Comparison of ENCODE assay signal across 14 cellular contexts in genomic region chr5:10655041-10655685, GRCh38.
DNase-seq lines count a peak whose midpoint lies in the region; ATAC-seq and TF ChIP-seq lines count a peak whose summit lies in the region.
"Had no signal": no experiment of that assay in that cellular context is flagged by ENCODE, and none has a peak within 500 bp of the region (broad histone marks: within the 10 kb centered on the region; RNA-seq: fewer than 3 reads in every experiment).

No MANE protein-coding gene starts in this region.

- DNase-seq in DMS53 treated with DMSO at 0.1 percent for 48 hours (lab: John Stamatoyannopoulos, UW; ENCODE audit: unreplicated experiment) (peak; percentile 90), NCI-H1694 (lab: John Stamatoyannopoulos, UW) (peak; percentile 72), foreskin keratinocyte (peak; percentile 26 to 45), GOT3 (lab: John Stamatoyannopoulos, UW) (no peak), KBM-7 (no peak), DMS 273 (lab: John Stamatoyannopoulos, UW; ENCODE audit: unreplicated experiment) (no peak)
- DNase-seq: activated CD4-positive, alpha-beta memory T cell treated with anti-CD3 and anti-CD28 coated beads, Interleukin-2, amount 10 ng/mL, durations not matched to agents 7 days and 5 days; CD4-positive, alpha-beta T cell; Kasumi-1; kidney glomerular epithelial cell; NCI-H774 had no signal

- in situ Hi-C loops in KBM-7 (cut with MboI; ENCODE audit: low pct_unique_long_range_greater_than_20kb, low sequenced_read_pairs): no loop called here

- TF ChIP-seq CTCF in foreskin keratinocyte (conservative IDR thresholded peaks at IDR 0.05): no peak

- H3K4me1 ChIP-seq in foreskin keratinocyte: no peaks in the 10 kb centered on the region

- peak; percentile 65 for ATAC-seq in GM19397 (IDR thresholded peaks at IDR 0.05; ENCODE audit: unreplicated experiment)
- peak; percentile 68 for ATAC-seq in foreskin keratinocyte
- no peak for ATAC-seq in GM18502 (IDR thresholded peaks at IDR 0.05; ENCODE audit: poor library complexity, unreplicated experiment)
- ATAC-seq: activated naive CD4-positive, alpha-beta T cell treated with anti-CD3 and anti-CD28 coated beads, Interleukin-2, amount 50 U/mL, for 72 hours had no signal

- H3K27me3 ChIP-seq in foreskin keratinocyte: no peaks in the 10 kb centered on the region

- no peak overlapping the region for H3K27ac ChIP-seq in foreskin keratinocyte

Comparison
In these comparisons a context has a peak if more than half of its experiments do, and no peak if none do; other contexts are left out.
1. DNase-seq: peak in DMS53 treated with DMSO at 0.1 percent for 48 hours (single experiment), NCI-H1694 (single experiment) and foreskin keratinocyte (2 of 2); none in GOT3 (single experiment), KBM-7 (single experiment) and DMS 273 (single experiment).